Comparison of ENCODE assay signal across 19 cellular contexts in genomic region chr16:75461575-75461974, GRCh38. TPM values are rescaled to one million over a fixed set of nuclear protein-coding genes. Genes with fewer than 3 reads are reported as not detected.
DNase-seq lines count a peak whose midpoint lies in the region; ATAC-seq and TF ChIP-seq lines count a peak whose summit lies in the region.
"Had no signal": no experiment of that assay in that cellular context is flagged by ENCODE, and none has a peak within 500 bp of the region (broad histone marks: within the 10 kb centered on the region; RNA-seq: fewer than 3 reads in every experiment).

No MANE protein-coding gene starts in this region.

- H2AFZ ChIP-seq in neural cell (ENCODE audit: low read depth, low read length) = no peak overlapping the region

- H3K27me3 ChIP-seq in neural cell (ENCODE audit: insufficient read depth, low read depth, low read length) = no peaks in the 10 kb centered on the region
- H3K27me3 ChIP-seq: breast epithelium, thyroid gland had no signal

- peaks cover 0 to 2% of the 10 kb centered on the region in 2 donors for H3K9me3 Mint-ChIP-seq in activated T-cell treated with anti-CD3 and anti-CD28 coated beads, Interleukin-2, amount 50 U/mL, for 72 hours
- no peaks in the 10 kb centered on the region for H3K9me3 Mint-ChIP-seq in Calu3 (ENCODE audit: low read depth, unreplicated experiment)
- H3K9me3 Mint-ChIP-seq in activated T-helper 1 cell treated with anti-CD3 and anti-CD28 coated beads, Interleukin-12 subunit alpha, Interleukin-12 subunit beta, Interleukin-2, Interleukin-4 antibody, amounts not matched to agents 30 ng/mL and 10 ng/mL and 1 ng/mL, durations not matched to agents 14 hours and 24 hours and 36 hours = no peaks in the 10 kb centered on the region
- H3K9me3 Mint-ChIP-seq: activated CD4-positive, alpha-beta memory T cell treated with anti-CD3 and anti-CD28 coated beads for 36 hours had no signal

- no peak for TF ChIP-seq CTCF in Calu3 (IDR thresholded peaks at IDR 0.05; ENCODE audit: unreplicated experiment)
- no peak for TF ChIP-seq CTCF in neural cell (IDR thresholded peaks at IDR 0.05; ENCODE audit: poor library complexity, severe bottlenecking)

- ATAC-seq in activated T-cell treated with anti-CD3 and anti-CD28 coated beads, Interleukin-2, amount 50 U/mL, for 72 hours (replicated peaks in 1 of 2) = no peak
- no peak for ATAC-seq in GM21737 (IDR thresholded peaks at IDR 0.05; ENCODE audit: unreplicated experiment)
- ATAC-seq in GM21786 (IDR thresholded peaks at IDR 0.05; ENCODE audit: unreplicated experiment) = no peak
- no peak for ATAC-seq in HG02885 (IDR thresholded peaks at IDR 0.05; ENCODE audit: poor library complexity, unreplicated experiment)
- ATAC-seq: left ventricle myocardium superior, right cardiac atrium had no signal

- no peaks in the 10 kb centered on the region for H4K20me1 ChIP-seq in neural cell (ENCODE audit: insufficient read depth)

- H3K4me2 ChIP-seq in neural cell (ENCODE audit: low read length) = peak overlapping the region; percentile 3

- peak overlapping the region; percentile 8 for H3K27ac Mint-ChIP-seq in activated T-cell treated with anti-CD3 and anti-CD28 coated beads, Interleukin-2, amount 50 U/mL, for 72 hours
- peak overlapping the region; percentile 47 for H3K27ac Mint-ChIP-seq in Calu3 (ENCODE audit: unreplicated experiment)
- peak overlapping the region; percentile 61 for H3K27ac Mint-ChIP-seq in activated T-helper 1 cell treated with anti-CD3 and anti-CD28 coated beads, Interleukin-12 subunit alpha, Interleukin-12 subunit beta, Interleukin-2, Interleukin-4 antibody, amounts not matched to agents 30 ng/mL and 10 ng/mL and 1 ng/mL, durations not matched to agents 14 hours and 24 hours and 36 hours

- no peaks in the 10 kb centered on the region for H3F3A ChIP-seq in neural cell (ENCODE audit: insufficient read depth, low read length, poor library complexity, severe bottlenecking)

- no peak for DNase-seq in activated T-cell treated with anti-CD3 and anti-CD28 coated beads, Interleukin-2, amount 50 U/mL, for 72 hours
- DNase-seq in activated T-cell treated with anti-CD3 and anti-CD28 coated beads, Interleukin-2, amount 50 U/mL, for 48 hours = no peak
- DNase-seq in Calu3 = peak; percentile 25
- no peak for DNase-seq in activated T-helper 1 cell treated with anti-CD3 and anti-CD28 coated beads, Interleukin-12 subunit alpha, Interleukin-12 subunit beta, Interleukin-2, Interleukin-4 antibody, amounts not matched to agents 30 ng/mL and 10 ng/mL and 1 ng/mL, durations not matched to agents 14 hours and 24 hours and 36 hours (ENCODE audit: low spot score)
- DNase-seq: activated CD4-positive, alpha-beta memory T cell treated with anti-CD3 and anti-CD28 coated beads for 36 hours; activated T-cell treated with anti-CD3 and anti-CD28 coated beads, Interleukin-2, amount 50 U/mL, for 1 hour; left ventricle myocardium superior; NCI-H226; occipital lobe; right cardiac atrium; stimulated activated CD4-positive, alpha-beta T cell treated with anti-CD3 and anti-CD28 coated beads, Interleukin-15, amount 100 ng/mL, for 24 hours; thyroid gland had no signal

- H3K27ac ChIP-seq in neural cell (ENCODE audit: low read length) = no peak overlapping the region
- H3K27ac ChIP-seq: breast epithelium, coronary artery, thyroid gland had no signal

- no peaks in the 10 kb centered on the region for H3K36me3 ChIP-seq in neural cell (ENCODE audit: insufficient read depth, low read length)
- H3K36me3 ChIP-seq: breast epithelium, thyroid gland had no signal

- no peaks in the 10 kb centered on the region for H3K9me2 ChIP-seq in neural cell (ENCODE audit: insufficient read depth, low read length)

- CTCF ChIA-PET in Calu3 (lab: Charles Lee) = interaction anchor here (1.1 kb wide), 1 partner anchor 56 kb away, joined by 4 read pairs; no protein-coding TSS in a partner anchor

- no peak for TF ChIP-seq EP300 in neural cell (conservative IDR thresholded peaks at IDR 0.05; ENCODE audit: poor library complexity, severe bottlenecking)

- no peak overlapping the region for H3K9ac ChIP-seq in neural cell (ENCODE audit: low read length)

- no peaks in the 10 kb centered on the region for H3K27me3 Mint-ChIP-seq in activated T-cell treated with anti-CD3 and anti-CD28 coated beads, Interleukin-2, amount 50 U/mL, for 72 hours (ENCODE audit: low read depth)
- no peaks in the 10 kb centered on the region for H3K27me3 Mint-ChIP-seq in Calu3 (ENCODE audit: unreplicated experiment)
- peaks cover 2% of the 10 kb centered on the region for H3K27me3 Mint-ChIP-seq in activated T-helper 1 cell treated with anti-CD3 and anti-CD28 coated beads, Interleukin-12 subunit alpha, Interleukin-12 subunit beta, Interleukin-2, Interleukin-4 antibody, amounts not matched to agents 30 ng/mL and 10 ng/mL and 1 ng/mL, durations not matched to agents 14 hours and 24 hours and 36 hours (ENCODE audit: insufficient read depth)
- H3K27me3 Mint-ChIP-seq: activated CD4-positive, alpha-beta memory T cell treated with anti-CD3 and anti-CD28 coated beads for 36 hours had no signal

- intact Hi-C loops in Calu3 (cut with micrococcal nuclease; ENCODE audit: unreplicated experiment) = loop anchor here (1.0 to 5.0 kb wide), 3 partner anchors 15 to 264 kb away; partner anchors contain the start of gene ADAT1
- intact Hi-C loops in activated T-helper 1 cell treated with anti-CD3 and anti-CD28 coated beads, Interleukin-12 subunit alpha, Interleukin-12 subunit beta, Interleukin-2, Interleukin-4 antibody, amounts not matched to agents 30 ng/mL and 10 ng/mL and 1 ng/mL, durations not matched to agents 14 hours and 24 hours and 36 hours (cut with micrococcal nuclease) = loop anchor here (5.0 to 10.0 kb wide), 3 partner anchors 794 to 1843 kb away; partner anchors contain the start of genes PSMD7 and RFWD3

- peaks cover 6 to 12% of the 10 kb centered on the region in 2 donors for H3K36me3 Mint-ChIP-seq in activated T-cell treated with anti-CD3 and anti-CD28 coated beads, Interleukin-2, amount 50 U/mL, for 72 hours (ENCODE audit: insufficient read depth in 2 of 2)
- H3K36me3 Mint-ChIP-seq in Calu3 (ENCODE audit: insufficient read depth, unreplicated experiment) = peaks cover 36% of the 10 kb centered on the region
- H3K36me3 Mint-ChIP-seq in activated T-helper 1 cell treated with anti-CD3 and anti-CD28 coated beads, Interleukin-12 subunit alpha, Interleukin-12 subunit beta, Interleukin-2, Interleukin-4 antibody, amounts not matched to agents 30 ng/mL and 10 ng/mL and 1 ng/mL, durations not matched to agents 14 hours and 24 hours and 36 hours (ENCODE audit: low read depth) = peaks cover 14% of the 10 kb centered on the region

- H3K79me2 ChIP-seq in neural cell (replicated peaks; ENCODE audit: insufficient read depth, low read length) = peaks cover 50% of the 10 kb centered on the region

- H3K4me3 ChIP-seq in neural cell (ENCODE audit: low read length) = peak overlapping the region; percentile 90
- H3K4me3 ChIP-seq: breast epithelium, coronary artery, thyroid gland had no signal

- H3K4me3 Mint-ChIP-seq in activated T-cell treated with anti-CD3 and anti-CD28 coated beads, Interleukin-2, amount 50 U/mL, for 72 hours = peak overlapping the region in 1 of 2 donors; percentile 83
- peak overlapping the region; percentile 93 for H3K4me3 Mint-ChIP-seq in Calu3 (ENCODE audit: low read depth, unreplicated experiment)
- H3K4me3 Mint-ChIP-seq in activated T-helper 1 cell treated with anti-CD3 and anti-CD28 coated beads, Interleukin-12 subunit alpha, Interleukin-12 subunit beta, Interleukin-2, Interleukin-4 antibody, amounts not matched to agents 30 ng/mL and 10 ng/mL and 1 ng/mL, durations not matched to agents 14 hours and 24 hours and 36 hours = no peak overlapping the region
- H3K4me3 Mint-ChIP-seq: activated CD4-positive, alpha-beta memory T cell treated with anti-CD3 and anti-CD28 coated beads for 36 hours had no signal

- H3K9me3 ChIP-seq in neural cell (ENCODE audit: low read length) = no peaks in the 10 kb centered on the region
- H3K9me3 ChIP-seq: breast epithelium, thyroid gland had no signal

- TF ChIP-seq RAD21 in neural cell (conservative IDR thresholded peaks at IDR 0.05) = no peak

- no TSS peak for BruUV-seq in Calu3 (replicated peaks; lab: Mats Ljungman, UMichigan)

- peaks cover 56% of the 10 kb centered on the region for H3K4me1 Mint-ChIP-seq in activated T-cell treated with anti-CD3 and anti-CD28 coated beads, Interleukin-2, amount 50 U/mL, for 72 hours (ENCODE audit: low read depth)
- H3K4me1 Mint-ChIP-seq in Calu3 (ENCODE audit: low read depth, unreplicated experiment) = peaks cover 48% of the 10 kb centered on the region
- H3K4me1 Mint-ChIP-seq in activated T-helper 1 cell treated with anti-CD3 and anti-CD28 coated beads, Interleukin-12 subunit alpha, Interleukin-12 subunit beta, Interleukin-2, Interleukin-4 antibody, amounts not matched to agents 30 ng/mL and 10 ng/mL and 1 ng/mL, durations not matched to agents 14 hours and 24 hours and 36 hours (ENCODE audit: low read depth) = peaks cover 45% of the 10 kb centered on the region

TF ChIP-seq in neural cell, 6 proteins besides CTCF, POLR2A, EP300 and RAD21 (continues in another document):
- TF ChIP-seq SMC3 (conservative IDR thresholded peaks at IDR 0.05; ENCODE audit: poor library complexity) = no peak
- no peak for TF ChIP-seq POLR2AphosphoS5 (IDR thresholded peaks at IDR 0.05)
- no peak for TF ChIP-seq EZH2 (IDR thresholded peaks at IDR 0.05; ENCODE audit: borderline replicate concordance, insufficient read depth, low read length, poor library complexity, severe bottlenecking)

RNA-seq across cellular contexts. Expression of gene TMEM170A, which starts 2.9 kb away (rescaled TPM):
- 10 to 100 TPM; 34.8 to 34.9 TPM for total RNA-seq in activated T-cell treated with anti-CD3 and anti-CD28 coated beads, Interleukin-2, amount 50 U/mL, for 72 hours
- total RNA-seq in Calu3 (2022) = 48.4 and 52.5 TPM in 2 replicates
- total RNA-seq in activated T-helper 1 cell treated with anti-CD3 and anti-CD28 coated beads, Interleukin-12 subunit alpha, Interleukin-12 subunit beta, Interleukin-2, Interleukin-4 antibody, amounts not matched to agents 30 ng/mL and 10 ng/mL and 1 ng/mL, durations not matched to agents 14 hours and 24 hours and 36 hours = 42.1 and 42.7 TPM in 2 replicates
- polyA plus RNA-seq in neural cell = 32.2 and 35.9 TPM in 2 replicates
- polyA minus RNA-seq in neural cell = 33.6 and 41.8 TPM in 2 replicates

RNA-seq across cellular contexts. Expression of gene CFDP1, which starts 28.3 kb away (rescaled TPM):
- 10 to 100 TPM; 25.7 to 32.1 TPM for total RNA-seq in activated T-cell treated with anti-CD3 and anti-CD28 coated beads, Interleukin-2, amount 50 U/mL, for 72 hours
- 64.1 and 70.9 TPM in 2 replicates for total RNA-seq in Calu3 (2022)
- total RNA-seq in activated T-helper 1 cell treated with anti-CD3 and anti-CD28 coated beads, Interleukin-12 subunit alpha, Interleukin-12 subunit beta, Interleukin-2, Interleukin-4 antibody, amounts not matched to agents 30 ng/mL and 10 ng/mL and 1 ng/mL, durations not matched to agents 14 hours and 24 hours and 36 hours = 35.4 TPM in 2 replicates
- 197 and 201 TPM in 2 replicates for polyA plus RNA-seq in neural cell
- 85.5 and 140 TPM in 2 replicates for polyA minus RNA-seq in neural cell

RNA-seq across cellular contexts. Expression of gene CHST6, which starts 33.7 kb away (rescaled TPM):
- under 1 TPM; 0.07 TPM for total RNA-seq in activated T-cell treated with anti-CD3 and anti-CD28 coated beads, Interleukin-2, amount 50 U/mL, for 72 hours
- 3.3 and 4.3 TPM in 2 replicates for total RNA-seq in Calu3 (2022)
- total RNA-seq in activated T-helper 1 cell treated with anti-CD3 and anti-CD28 coated beads, Interleukin-12 subunit alpha, Interleukin-12 subunit beta, Interleukin-2, Interleukin-4 antibody, amounts not matched to agents 30 ng/mL and 10 ng/mL and 1 ng/mL, durations not matched to agents 14 hours and 24 hours and 36 hours = not detected in 2 replicates
- 0.02 TPM in 1 of 2 replicates, not detected in the other for polyA plus RNA-seq in neural cell
- 0.12 TPM in 1 of 2 replicates, not detected in the other for polyA minus RNA-seq in neural cell
- total RNA-seq: activated CD4-positive, alpha-beta memory T cell treated with anti-CD3 and anti-CD28 coated beads for 36 hours; mononuclear cell had no signal

Comparison
In these comparisons a context has a peak if more than half of its experiments do, and no peak if none do; other contexts are left out.
1. H3K27ac Mint-ChIP-seq: peak in every context shown above with its lines; median percentile 61 in activated T-helper 1 cell treated with anti-CD3 and anti-CD28 coated beads, Interleukin-12 subunit alpha, Interleukin-12 subunit beta, Interleukin-2, Interleukin-4 antibody, amounts not matched to agents 30 ng/mL and 10 ng/mL and 1 ng/mL, durations not matched to agents 14 hours and 24 hours and 36 hours; 47 in Calu3; 8 in activated T-cell treated with anti-CD3 and anti-CD28 coated beads, Interleukin-2, amount 50 U/mL, for 72 hours.